8 cellular contexts compared by ENCODE assay signal in the genomic region with DNA sequence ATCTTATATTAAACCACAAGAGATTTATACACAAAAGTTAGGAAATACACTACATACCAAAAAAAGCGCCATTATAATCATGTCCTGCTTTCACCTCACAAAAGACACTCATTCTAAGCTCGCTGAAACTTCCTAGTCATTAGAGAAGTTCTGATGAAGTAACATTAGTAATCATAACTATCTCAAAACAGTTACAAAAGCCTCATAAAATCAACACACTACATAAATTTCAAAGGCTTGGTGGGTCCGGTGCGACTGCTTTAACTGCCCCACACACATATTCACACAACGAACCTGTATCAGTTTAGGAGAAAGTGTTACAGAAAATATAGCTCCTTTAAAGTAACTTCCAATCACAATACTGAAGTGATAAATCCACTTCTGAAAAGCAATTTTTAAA. TPM values are rescaled to one million over a fixed set of nuclear protein-coding genes. Genes with fewer than 3 reads are reported as not detected.
DNase-seq lines count a peak whose midpoint lies in the region; ATAC-seq and TF ChIP-seq lines count a peak whose summit lies in the region.

No MANE protein-coding gene starts in this region.

- H3K27me3 ChIP-seq in BJ (ENCODE audit: control insufficient read depth, insufficient read depth, low read length) (no peaks in the 10 kb centered on the region), HUES64 (ENCODE audit: insufficient read depth, low read length) (no peaks in the 10 kb centered on the region), kidney epithelial cell (ENCODE audit: control insufficient read depth, insufficient read depth, low read length) (no peaks in the 10 kb centered on the region)

- no peak for ATAC-seq in activated naive CD8-positive, alpha-beta T cell treated with anti-CD3 and anti-CD28 coated beads, Interleukin-2, amount 50 U/mL, for 24 hours
- ATAC-seq in HG03565 (IDR thresholded peaks at IDR 0.05; ENCODE audit: unreplicated experiment) (no peak), HG02759 (IDR thresholded peaks at IDR 0.05; ENCODE audit: unreplicated experiment) (no peak)

- H3K9ac ChIP-seq in HUES64 (ENCODE audit: low read depth, low read length): peak overlapping the region; percentile 80

- peak overlapping the region; percentile 87 for H3K27ac ChIP-seq in HUES64 (ENCODE audit: low read depth, low read length)
- H3K27ac ChIP-seq in temporal lobe (ENCODE audit: low read depth, low read length): peak overlapping the region; percentile 38

- H3K27ac Mint-ChIP-seq in activated naive CD8-positive, alpha-beta T cell treated with anti-CD3 and anti-CD28 coated beads, Interleukin-2, amount 50 U/mL, for 24 hours: peak overlapping the region; percentile 87

- no peaks in the 10 kb centered on the region for H3K36me3 ChIP-seq in BJ (ENCODE audit: control insufficient read depth, insufficient read depth, low read length)
- peaks cover 27% of the 10 kb centered on the region for H3K36me3 ChIP-seq in HUES64 (ENCODE audit: insufficient read depth, low read length)
- no peaks in the 10 kb centered on the region for H3K36me3 ChIP-seq in kidney epithelial cell (ENCODE audit: control insufficient read depth, insufficient read depth, low read length)

- CTCF ChIA-PET in BJ (lab: Yijun Ruan, JAX): interaction anchor here (0.6 to 1.5 kb wide), 3 partner anchors 8 to 30 kb away, joined by 3 read pairs; no protein-coding TSS in a partner anchor

- peak overlapping the region; percentile 88 for H3K4me3 Mint-ChIP-seq in activated naive CD8-positive, alpha-beta T cell treated with anti-CD3 and anti-CD28 coated beads, Interleukin-2, amount 50 U/mL, for 24 hours

- peak overlapping the region; percentile 93 for H3K4me3 ChIP-seq in BJ (ENCODE audit: low read depth, low read length)
- peak overlapping the region; percentile 77 for H3K4me3 ChIP-seq in HUES64 (ENCODE audit: low read length)
- H3K4me3 ChIP-seq in kidney epithelial cell (ENCODE audit: low read depth, low read length): peak overlapping the region; percentile 75

- POLR2A ChIA-PET in BJ (lab: Charles Lee): no interaction called here

- no peaks in the 10 kb centered on the region for H3K9me3 Mint-ChIP-seq in activated naive CD8-positive, alpha-beta T cell treated with anti-CD3 and anti-CD28 coated beads, Interleukin-2, amount 50 U/mL, for 24 hours

- DNase-seq in BJ (ENCODE audit: low read depth): no peak
- no peak for DNase-seq in activated naive CD8-positive, alpha-beta T cell treated with anti-CD3 and anti-CD28 coated beads, Interleukin-2, amount 50 U/mL, for 24 hours
- DNase-seq in kidney epithelial cell (ENCODE audit: low read depth): no peak
- no peak for DNase-seq in NCI-H2081 (lab: John Stamatoyannopoulos, UW)

- H3K9me3 ChIP-seq in HUES64 (ENCODE audit: insufficient read depth, low read depth, low read length): no peaks in the 10 kb centered on the region

- peaks cover 2% of the 10 kb centered on the region for H3K27me3 Mint-ChIP-seq in activated naive CD8-positive, alpha-beta T cell treated with anti-CD3 and anti-CD28 coated beads, Interleukin-2, amount 50 U/mL, for 24 hours

- peaks cover 43% of the 10 kb centered on the region for H3K4me1 ChIP-seq in HUES64 (ENCODE audit: insufficient read depth, low read length)

- peaks cover 63% of the 10 kb centered on the region for H3K4me1 Mint-ChIP-seq in activated naive CD8-positive, alpha-beta T cell treated with anti-CD3 and anti-CD28 coated beads, Interleukin-2, amount 50 U/mL, for 24 hours

- 13% methylated on average over 5 of the region's 5 CpGs for WGBS in HUES64

- TF ChIP-seq CTCF in BJ (IDR thresholded peaks at IDR 0.05; ENCODE audit: insufficient read depth, low read depth, low read length) (no peak), kidney epithelial cell (IDR thresholded peaks at IDR 0.05; ENCODE audit: insufficient read depth, low read length, poor library complexity, severe bottlenecking) (no peak)

- H3K36me3 Mint-ChIP-seq in activated naive CD8-positive, alpha-beta T cell treated with anti-CD3 and anti-CD28 coated beads, Interleukin-2, amount 50 U/mL, for 24 hours (ENCODE audit: low read depth): peaks cover 19% of the 10 kb centered on the region

RNA-seq across cellular contexts. Expression of a gene that starts 1.9 kb away (rescaled TPM):
- polyA plus RNA-seq in BJ (2011; rRNA removed): 3.1 and 8.1 TPM in 2 replicates
- polyA minus RNA-seq in BJ (2011; rRNA and poly(A)+ RNA removed): 12.4 and 13.2 TPM in 2 replicates
- 27.7 TPM for polyA plus RNA-seq in HUES64 (2013, experiment 1 of 2)
- 27.9 TPM for polyA plus RNA-seq in HUES64 (2013, experiment 2 of 2)
- total RNA-seq in kidney epithelial cell (14.6 and 15.5 TPM in 2 replicates), temporal lobe (53.1 TPM)
